ENCODE assay signal across 12 cellular contexts in genomic region chr14:103207404-103208072, GRCh38.
DNase-seq lines count a peak whose midpoint lies in the region; ATAC-seq, FAIRE-seq and TF ChIP-seq lines count a peak whose summit lies in the region.
"Had no signal": no experiment of that assay in that cellular context is flagged by ENCODE, and none has a peak within 500 bp of the region (broad histone marks: within the 10 kb centered on the region; RNA-seq: fewer than 3 reads in every experiment).

No MANE protein-coding gene starts in this region.

- no peaks in the 10 kb centered on the region for H4K20me1 ChIP-seq in endothelial cell of umbilical vein (replicated peaks; ENCODE audit: control insufficient read depth, extremely low read depth, insufficient read depth, low read length)

- peak overlapping the region; percentile 49 for H3K4me2 ChIP-seq in endothelial cell of umbilical vein (ENCODE audit: insufficient read depth, low read length)
- peak overlapping the region; percentile 77 for H3K4me2 ChIP-seq in mesendoderm (ENCODE audit: low read length)

- no peak for ATAC-seq in GM18519 (IDR thresholded peaks at IDR 0.05; ENCODE audit: low FRiP score, unreplicated experiment)
- ATAC-seq in GM19452 (IDR thresholded peaks at IDR 0.05; ENCODE audit: unreplicated experiment): no peak
- no peak for ATAC-seq in HG02970 (IDR thresholded peaks at IDR 0.05; ENCODE audit: low FRiP score, unreplicated experiment)
- ATAC-seq: PC-3 had no signal

- WGBS in mesendoderm (ENCODE audit: extremely low coverage, insufficient coverage, low lambda C conversion rate): no CpG with 5 or more reads among the region's 80 CpGs
- 21 to 33% methylated on average over 5 to 51 of the region's 80 CpGs for WGBS in transverse colon (ENCODE audit: low coverage in 1 of 2), 2 donors

- H2BK5ac ChIP-seq in mesendoderm (ENCODE audit: low read length): no peak overlapping the region

- H3K27me3 ChIP-seq in endothelial cell of umbilical vein (ENCODE audit: control insufficient read depth in 2 of 2, insufficient read depth in 2 of 2, low read length in 2 of 2): peaks cover 16 to 31% of the 10 kb centered on the region in 2 experiments
- no peaks in the 10 kb centered on the region for H3K27me3 ChIP-seq in mesendoderm (ENCODE audit: insufficient read depth, low read length, poor library complexity)
- H3K27me3 ChIP-seq in transverse colon: peaks cover 53% of the 10 kb centered on the region

- intact Hi-C loops in endothelial cell of umbilical vein (cut with micrococcal nuclease) (no loop called here), transverse colon (cut with DNase I; ENCODE audit: low total_unique reads) (no loop called here)

- H3K79me1 ChIP-seq in mesendoderm (ENCODE audit: low read length): no peaks in the 10 kb centered on the region

- no peaks in the 10 kb centered on the region for H3K36me3 ChIP-seq in endothelial cell of umbilical vein (ENCODE audit: control insufficient read depth in 2 of 2, extremely low read depth in 1 of 2, insufficient read depth in 2 of 2, low read length in 2 of 2)
- no peaks in the 10 kb centered on the region for H3K36me3 ChIP-seq in mesendoderm (ENCODE audit: control insufficient read depth, insufficient read depth, low read length)
- H3K36me3 ChIP-seq in transverse colon: no peaks in the 10 kb centered on the region

- H2AK5ac ChIP-seq in mesendoderm (ENCODE audit: low read length): no peak overlapping the region

- no peaks in the 10 kb centered on the region for H3K9me1 ChIP-seq in endothelial cell of umbilical vein (replicated peaks; ENCODE audit: control insufficient read depth, extremely low read depth, insufficient read depth, low read length)

- CTCF ChIA-PET in endothelial cell of umbilical vein (lab: Charles Lee): interaction anchor here (0.8 to 2.2 kb wide), 3 partner anchors 27 to 102 kb away, joined by 3 to 12 read pairs (median 3); no protein-coding TSS in a partner anchor

- H3K9me3 ChIP-seq in endothelial cell of umbilical vein (replicated peaks; ENCODE audit: control insufficient read depth, insufficient read depth, low read length) (no peaks in the 10 kb centered on the region), transverse colon (peaks cover 9 to 14% of the 10 kb centered on the region in 2 donors)

- H4K5ac ChIP-seq in mesendoderm (ENCODE audit: low read length): no peak overlapping the region

- DNase-seq in DMS79 treated with DMSO at 0.1 percent for 48 hours (lab: John Stamatoyannopoulos, UW) (peak; percentile 22), DMS79 (lab: John Stamatoyannopoulos, UW) (no peak), endothelial cell of umbilical vein (ENCODE audit: low read depth, low spot score) (no peak), mesendoderm (no peak), transverse colon (no peak)
- DNase-seq: activated effector memory CD4-positive, alpha-beta T cell treated with anti-CD3 and anti-CD28 coated beads, Interleukin-2, amount 50 U/mL, for 16 hours; PC-3 had no signal

- dilution Hi-C loops in endothelial cell of umbilical vein (cut with MboI; ENCODE audit: extremely low pct_ligation_motif_present, low sequenced_read_pairs): no loop called here

- TF ChIP-seq CTCF in endothelial cell of umbilical vein (IDR thresholded peaks at IDR 0.05; ENCODE audit: extremely low read depth in 1 of 2, insufficient read depth in 1 of 2, low read depth in 1 of 2, low read length in 2 of 2) (no peak), transverse colon (IDR thresholded peaks at IDR 0.05) (no peak)

- H3K18ac ChIP-seq in mesendoderm (ENCODE audit: low read length): no peak overlapping the region

- no peak overlapping the region for H2BK15ac ChIP-seq in mesendoderm (replicated peaks; ENCODE audit: low read depth)

- POLR2A ChIA-PET in endothelial cell of umbilical vein (lab: Charles Lee): no interaction called here

- FAIRE-seq in endothelial cell of umbilical vein (lab: Jason Lieb, UNC): no peak
- FAIRE-seq: A549 had no signal

- in situ Hi-C loops in transverse colon (cut with MboI; ENCODE audit: low pct_ligation_motif_present in 1 of 4, low pct_unique_long_range_greater_than_20kb in 1 of 4, low sequenced_read_pairs in 3 of 4): no loop called here

- peak overlapping the region; percentile 66 for H3K23ac ChIP-seq in mesendoderm (ENCODE audit: low read length)

- no peaks in the 10 kb centered on the region for H3K4me1 ChIP-seq in endothelial cell of umbilical vein (ENCODE audit: control insufficient read depth, extremely low read depth, insufficient read depth, low read length)
- no peaks in the 10 kb centered on the region for H3K4me1 ChIP-seq in mesendoderm (ENCODE audit: control insufficient read depth, low read depth, low read length)
- peaks cover 0 to 12% (median 5%) of the 10 kb centered on the region in 4 donors for H3K4me1 ChIP-seq in transverse colon

- BruUV-seq in endothelial cell of umbilical vein (replicated peaks; lab: Mats Ljungman, UMichigan): no TSS peak

- H2BK120ac ChIP-seq in mesendoderm (ENCODE audit: low read depth, low read length): no peak overlapping the region

- peak overlapping the region; percentile 79 for H2AFZ ChIP-seq in endothelial cell of umbilical vein (ENCODE audit: low read depth, low read length)

- no peaks in the 10 kb centered on the region for H3K79me2 ChIP-seq in endothelial cell of umbilical vein (ENCODE audit: control insufficient read depth, insufficient read depth, low read length)
- no peaks in the 10 kb centered on the region for H3K79me2 ChIP-seq in mesendoderm (ENCODE audit: control insufficient read depth, insufficient read depth, low read length)

- H3K27ac ChIP-seq in endothelial cell of umbilical vein (ENCODE audit: insufficient read depth, low read depth, low read length): no peak overlapping the region
- H3K27ac ChIP-seq in mesendoderm (ENCODE audit: low read depth, low read length): no peak overlapping the region
- peak overlapping the region; percentile 76 to 86 (median 80) for H3K27ac ChIP-seq in transverse colon
- H3K27ac ChIP-seq: HL-60 had no signal

- H3K4ac ChIP-seq in mesendoderm (ENCODE audit: low read depth, low read length): no peak overlapping the region

- H4K8ac ChIP-seq in mesendoderm (ENCODE audit: low read depth, low read length): no peak overlapping the region

- H3K9ac ChIP-seq in endothelial cell of umbilical vein (replicated peaks; ENCODE audit: extremely low read depth, insufficient read depth, low read length): no peak overlapping the region
- H3K9ac ChIP-seq in mesendoderm (ENCODE audit: low read length): peak overlapping the region; percentile 74

- no peak for TF ChIP-seq EP300 in transverse colon (IDR thresholded peaks at IDR 0.05; ENCODE audit: low read depth)

- no peak for TF ChIP-seq POLR2A in endothelial cell of umbilical vein (IDR thresholded peaks at IDR 0.05; ENCODE audit: low read depth, low read length)
- peak; percentile 41 for TF ChIP-seq POLR2A in transverse colon (IDR thresholded peaks at IDR 0.05)

- H3K56ac ChIP-seq in mesendoderm (ENCODE audit: low read length): peak overlapping the region; percentile 88

- peak overlapping the region in 1 of 3 experiments; percentile 39 for H3K4me3 ChIP-seq in endothelial cell of umbilical vein (replicated peaks in 1 of 3; ENCODE audit: insufficient read depth in 1 of 3, low read depth in 1 of 3, low read length in 3 of 3)
- H3K4me3 ChIP-seq in mesendoderm (ENCODE audit: low read length): peak overlapping the region; percentile 34
- peak overlapping the region; percentile 14 to 48 (median 31) for H3K4me3 ChIP-seq in transverse colon
- H3K4me3 ChIP-seq: A549 had no signal

TF ChIP-seq in endothelial cell of umbilical vein, 7 proteins besides CTCF, POLR2A, EP300 and RAD21:
- peak; percentile 68 for TF ChIP-seq EZH2 (IDR thresholded peaks at IDR 0.05; ENCODE audit: borderline replicate concordance, low read depth, low read length, severe bottlenecking)
- no peak for TF ChIP-seq JUN (IDR thresholded peaks at IDR 0.05; ENCODE audit: borderline replicate concordance, insufficient read depth, insufficient read length, low read depth)

Comparison
In these comparisons a context has a peak if more than half of its experiments do, and no peak if none do; other contexts are left out.
1. H3K27ac ChIP-seq: peak in transverse colon (4 of 4); none in endothelial cell of umbilical vein (single experiment) and mesendoderm (single experiment).